In the genomic region with DNA sequence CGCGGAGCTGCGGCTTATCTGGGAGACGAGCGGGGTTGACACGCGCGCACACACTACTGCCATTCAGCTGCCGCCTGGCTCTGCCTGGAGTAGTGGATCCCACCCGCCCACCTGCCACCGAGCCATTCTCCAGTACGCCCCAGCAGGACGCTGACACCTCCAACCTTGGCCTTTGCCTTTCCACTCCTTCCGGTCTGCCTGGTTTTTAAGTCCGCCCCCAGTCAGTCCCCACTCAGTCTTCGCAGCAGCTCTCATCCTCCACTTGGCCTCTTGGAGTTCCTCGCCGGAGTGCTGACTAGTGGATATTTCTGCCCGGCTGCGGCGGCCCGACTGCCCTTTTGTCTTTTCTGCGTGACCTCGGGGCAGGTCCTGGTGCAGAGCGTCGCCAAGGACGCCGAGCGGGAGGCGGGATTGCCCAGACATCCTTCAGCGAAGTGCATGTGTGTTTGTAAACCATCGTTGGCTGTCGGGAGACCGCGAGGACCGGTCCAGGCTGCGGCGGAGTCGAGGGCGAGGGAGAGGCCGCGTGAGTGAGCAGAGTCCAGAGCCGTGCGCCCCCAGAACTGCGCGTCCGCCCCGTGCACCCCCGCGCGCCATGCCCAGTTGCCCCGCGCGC, we compare ENCODE assay signal across 1 cellular context.
TF ChIP-seq lines count a peak whose summit lies in the region.

No MANE protein-coding gene starts in this region.

TF ChIP-seq in HCT116, 20 proteins besides CTCF, POLR2A, EP300 and RAD21 (continued from another document):
- TF ChIP-seq, protein P1, sequence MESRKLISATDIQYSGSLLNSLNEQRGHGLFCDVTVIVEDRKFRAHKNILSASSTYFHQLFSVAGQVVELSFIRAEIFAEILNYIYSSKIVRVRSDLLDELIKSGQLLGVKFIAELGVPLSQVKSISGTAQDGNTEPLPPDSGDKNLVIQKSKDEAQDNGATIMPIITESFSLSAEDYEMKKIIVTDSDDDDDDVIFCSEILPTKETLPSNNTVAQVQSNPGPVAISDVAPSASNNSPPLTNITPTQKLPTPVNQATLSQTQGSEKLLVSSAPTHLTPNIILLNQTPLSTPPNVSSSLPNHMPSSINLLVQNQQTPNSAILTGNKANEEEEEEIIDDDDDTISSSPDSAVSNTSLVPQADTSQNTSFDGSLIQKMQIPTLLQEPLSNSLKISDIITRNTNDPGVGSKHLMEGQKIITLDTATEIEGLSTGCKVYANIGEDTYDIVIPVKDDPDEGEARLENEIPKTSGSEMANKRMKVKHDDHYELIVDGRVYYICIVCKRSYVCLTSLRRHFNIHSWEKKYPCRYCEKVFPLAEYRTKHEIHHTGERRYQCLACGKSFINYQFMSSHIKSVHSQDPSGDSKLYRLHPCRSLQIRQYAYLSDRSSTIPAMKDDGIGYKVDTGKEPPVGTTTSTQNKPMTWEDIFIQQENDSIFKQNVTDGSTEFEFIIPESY (IDR thresholded peaks at IDR 0.05; ENCODE audit: extremely low read depth, insufficient replicate concordance, low read length): no peak
- no peak for TF ChIP-seq EZH2phosphoT487 (IDR thresholded peaks at IDR 0.05; ENCODE audit: borderline replicate concordance)
TF ChIP-seq in HCT116: peak in this region for 0.
